In the genomic region with DNA sequence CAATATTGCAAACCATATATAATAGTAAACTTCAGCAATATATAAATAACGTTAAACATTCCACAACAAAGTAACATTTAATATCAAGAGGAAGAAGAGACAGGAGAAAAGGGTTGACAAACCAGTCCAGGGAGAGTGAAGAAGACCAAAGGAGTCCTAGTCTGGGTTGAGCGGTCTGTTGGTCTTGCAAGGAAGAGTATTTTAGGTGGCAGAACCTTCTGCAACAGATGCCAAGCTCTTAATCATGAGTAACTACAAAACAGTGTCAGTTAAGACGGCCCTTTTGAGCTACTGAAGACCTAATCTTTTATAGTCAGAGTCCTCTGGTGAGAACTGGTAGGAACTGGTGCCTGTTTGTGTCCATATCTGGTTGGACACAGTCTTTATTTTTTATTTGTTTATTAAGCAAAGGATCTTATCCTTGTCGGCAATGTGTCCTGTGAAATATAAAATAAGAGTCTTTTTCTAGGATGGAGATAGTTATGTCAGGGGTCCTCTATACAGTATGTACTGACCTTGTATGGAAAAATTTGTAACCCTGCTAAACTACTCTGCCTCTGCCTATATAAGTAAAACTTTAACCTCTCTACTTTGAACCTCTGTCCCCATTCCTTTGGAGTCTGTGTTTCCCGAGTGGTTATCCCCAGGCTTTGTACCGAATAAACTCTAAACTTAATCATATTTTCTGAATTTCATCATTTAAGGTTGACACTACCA, we compare ENCODE assay signal across 1 cellular context.
TF ChIP-seq lines count a peak whose summit lies in the region.

No MANE protein-coding gene starts in this region.

TF ChIP-seq in K562, 482 proteins besides CTCF, POLR2A, EP300 and RAD21 (continued from another document):
- TF ChIP-seq, protein P1, sequence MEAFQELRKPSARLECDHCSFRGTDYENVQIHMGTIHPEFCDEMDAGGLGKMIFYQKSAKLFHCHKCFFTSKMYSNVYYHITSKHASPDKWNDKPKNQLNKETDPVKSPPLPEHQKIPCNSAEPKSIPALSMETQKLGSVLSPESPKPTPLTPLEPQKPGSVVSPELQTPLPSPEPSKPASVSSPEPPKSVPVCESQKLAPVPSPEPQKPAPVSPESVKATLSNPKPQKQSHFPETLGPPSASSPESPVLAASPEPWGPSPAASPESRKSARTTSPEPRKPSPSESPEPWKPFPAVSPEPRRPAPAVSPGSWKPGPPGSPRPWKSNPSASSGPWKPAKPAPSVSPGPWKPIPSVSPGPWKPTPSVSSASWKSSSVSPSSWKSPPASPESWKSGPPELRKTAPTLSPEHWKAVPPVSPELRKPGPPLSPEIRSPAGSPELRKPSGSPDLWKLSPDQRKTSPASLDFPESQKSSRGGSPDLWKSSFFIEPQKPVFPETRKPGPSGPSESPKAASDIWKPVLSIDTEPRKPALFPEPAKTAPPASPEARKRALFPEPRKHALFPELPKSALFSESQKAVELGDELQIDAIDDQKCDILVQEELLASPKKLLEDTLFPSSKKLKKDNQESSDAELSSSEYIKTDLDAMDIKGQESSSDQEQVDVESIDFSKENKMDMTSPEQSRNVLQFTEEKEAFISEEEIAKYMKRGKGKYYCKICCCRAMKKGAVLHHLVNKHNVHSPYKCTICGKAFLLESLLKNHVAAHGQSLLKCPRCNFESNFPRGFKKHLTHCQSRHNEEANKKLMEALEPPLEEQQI (IDR thresholded peaks at IDR 0.05), result no peak
- TF ChIP-seq FOXJ3 (CRISPR knock-in tag; IDR thresholded peaks at IDR 0.05) (no peak), MYNN (IDR thresholded peaks at IDR 0.05) (peak; percentile 92; the same call in 1 of the 2 replicates), MYNN (CRISPR knock-in tag; IDR thresholded peaks at IDR 0.05) (no peak), RFX5 (IDR thresholded peaks at IDR 0.05; ENCODE audit: low read depth, low read length) (no peak), DPF2 (IDR thresholded peaks at IDR 0.05) (no peak), CBFA2T3 (IDR thresholded peaks at IDR 0.05) (peak; percentile 73), KLF16 (IDR thresholded peaks at IDR 0.05) (peak; percentile 59), LCOR (CRISPR knock-in tag; IDR thresholded peaks at IDR 0.05) (no peak), ZNF384 (IDR thresholded peaks at IDR 0.05; ENCODE audit: low read depth, low read length) (no peak), GABPB2 (CRISPR knock-in tag; conservative IDR thresholded peaks at IDR 0.05) (no peak), ELK3 (CRISPR knock-in tag; IDR thresholded peaks at IDR 0.05) (no peak), SNRNP70 (optimal IDR thresholded peaks at IDR 0.05; ENCODE audit: low read depth, low read length) (no peak), ZNF121 (CRISPR knock-in tag; conservative IDR thresholded peaks at IDR 0.05) (no peak), RBM15 (IDR thresholded peaks at IDR 0.05; ENCODE audit: insufficient read depth, low read length) (no peak), RFX7 (CRISPR knock-in tag; IDR thresholded peaks at IDR 0.05) (no peak), NONO (IDR thresholded peaks at IDR 0.05; ENCODE audit: low read depth in 2 of 2, low read length in 1 of 2) (no peak)
- TF ChIP-seq, protein P2, sequence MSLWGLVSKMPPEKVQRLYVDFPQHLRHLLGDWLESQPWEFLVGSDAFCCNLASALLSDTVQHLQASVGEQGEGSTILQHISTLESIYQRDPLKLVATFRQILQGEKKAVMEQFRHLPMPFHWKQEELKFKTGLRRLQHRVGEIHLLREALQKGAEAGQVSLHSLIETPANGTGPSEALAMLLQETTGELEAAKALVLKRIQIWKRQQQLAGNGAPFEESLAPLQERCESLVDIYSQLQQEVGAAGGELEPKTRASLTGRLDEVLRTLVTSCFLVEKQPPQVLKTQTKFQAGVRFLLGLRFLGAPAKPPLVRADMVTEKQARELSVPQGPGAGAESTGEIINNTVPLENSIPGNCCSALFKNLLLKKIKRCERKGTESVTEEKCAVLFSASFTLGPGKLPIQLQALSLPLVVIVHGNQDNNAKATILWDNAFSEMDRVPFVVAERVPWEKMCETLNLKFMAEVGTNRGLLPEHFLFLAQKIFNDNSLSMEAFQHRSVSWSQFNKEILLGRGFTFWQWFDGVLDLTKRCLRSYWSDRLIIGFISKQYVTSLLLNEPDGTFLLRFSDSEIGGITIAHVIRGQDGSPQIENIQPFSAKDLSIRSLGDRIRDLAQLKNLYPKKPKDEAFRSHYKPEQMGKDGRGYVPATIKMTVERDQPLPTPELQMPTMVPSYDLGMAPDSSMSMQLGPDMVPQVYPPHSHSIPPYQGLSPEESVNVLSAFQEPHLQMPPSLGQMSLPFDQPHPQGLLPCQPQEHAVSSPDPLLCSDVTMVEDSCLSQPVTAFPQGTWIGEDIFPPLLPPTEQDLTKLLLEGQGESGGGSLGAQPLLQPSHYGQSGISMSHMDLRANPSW (CRISPR knock-in tag; IDR thresholded peaks at IDR 0.05), result no peak
- TF ChIP-seq, protein P3, sequence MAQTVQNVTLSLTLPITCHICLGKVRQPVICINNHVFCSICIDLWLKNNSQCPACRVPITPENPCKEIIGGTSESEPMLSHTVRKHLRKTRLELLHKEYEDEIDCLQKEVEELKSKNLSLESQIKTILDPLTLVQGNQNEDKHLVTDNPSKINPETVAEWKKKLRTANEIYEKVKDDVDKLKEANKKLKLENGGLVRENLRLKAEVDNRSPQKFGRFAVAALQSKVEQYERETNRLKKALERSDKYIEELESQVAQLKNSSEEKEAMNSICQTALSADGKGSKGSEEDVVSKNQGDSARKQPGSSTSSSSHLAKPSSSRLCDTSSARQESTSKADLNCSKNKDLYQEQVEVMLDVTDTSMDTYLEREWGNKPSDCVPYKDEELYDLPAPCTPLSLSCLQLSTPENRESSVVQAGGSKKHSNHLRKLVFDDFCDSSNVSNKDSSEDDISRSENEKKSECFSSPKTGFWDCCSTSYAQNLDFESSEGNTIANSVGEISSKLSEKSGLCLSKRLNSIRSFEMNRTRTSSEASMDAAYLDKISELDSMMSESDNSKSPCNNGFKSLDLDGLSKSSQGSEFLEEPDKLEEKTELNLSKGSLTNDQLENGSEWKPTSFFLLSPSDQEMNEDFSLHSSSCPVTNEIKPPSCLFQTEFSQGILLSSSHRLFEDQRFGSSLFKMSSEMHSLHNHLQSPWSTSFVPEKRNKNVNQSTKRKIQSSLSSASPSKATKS (CRISPR knock-in tag; IDR thresholded peaks at IDR 0.05), result no peak
